Comparison of ENCODE assay signal across 1 cellular context in genomic region chr13:42177189-42177588, GRCh38.
TF ChIP-seq lines count a peak whose summit lies in the region.

No MANE protein-coding gene starts in this region.

TF ChIP-seq in SK-N-SH treated with all-trans-retinoic acid at 6 μM for 48 hours, 23 proteins besides CTCF, POLR2A, EP300 and RAD21 (continued from another document):
- TF ChIP-seq, protein P1, sequence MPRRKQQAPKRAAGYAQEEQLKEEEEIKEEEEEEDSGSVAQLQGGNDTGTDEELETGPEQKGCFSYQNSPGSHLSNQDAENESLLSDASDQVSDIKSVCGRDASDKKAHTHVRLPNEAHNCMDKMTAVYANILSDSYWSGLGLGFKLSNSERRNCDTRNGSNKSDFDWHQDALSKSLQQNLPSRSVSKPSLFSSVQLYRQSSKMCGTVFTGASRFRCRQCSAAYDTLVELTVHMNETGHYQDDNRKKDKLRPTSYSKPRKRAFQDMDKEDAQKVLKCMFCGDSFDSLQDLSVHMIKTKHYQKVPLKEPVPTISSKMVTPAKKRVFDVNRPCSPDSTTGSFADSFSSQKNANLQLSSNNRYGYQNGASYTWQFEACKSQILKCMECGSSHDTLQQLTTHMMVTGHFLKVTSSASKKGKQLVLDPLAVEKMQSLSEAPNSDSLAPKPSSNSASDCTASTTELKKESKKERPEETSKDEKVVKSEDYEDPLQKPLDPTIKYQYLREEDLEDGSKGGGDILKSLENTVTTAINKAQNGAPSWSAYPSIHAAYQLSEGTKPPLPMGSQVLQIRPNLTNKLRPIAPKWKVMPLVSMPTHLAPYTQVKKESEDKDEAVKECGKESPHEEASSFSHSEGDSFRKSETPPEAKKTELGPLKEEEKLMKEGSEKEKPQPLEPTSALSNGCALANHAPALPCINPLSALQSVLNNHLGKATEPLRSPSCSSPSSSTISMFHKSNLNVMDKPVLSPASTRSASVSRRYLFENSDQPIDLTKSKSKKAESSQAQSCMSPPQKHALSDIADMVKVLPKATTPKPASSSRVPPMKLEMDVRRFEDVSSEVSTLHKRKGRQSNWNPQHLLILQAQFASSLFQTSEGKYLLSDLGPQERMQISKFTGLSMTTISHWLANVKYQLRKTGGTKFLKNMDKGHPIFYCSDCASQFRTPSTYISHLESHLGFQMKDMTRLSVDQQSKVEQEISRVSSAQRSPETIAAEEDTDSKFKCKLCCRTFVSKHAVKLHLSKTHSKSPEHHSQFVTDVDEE (CRISPR knock-in tag; IDR thresholded peaks at IDR 0.05), result no peak
- TF ChIP-seq ARNTL (CRISPR knock-in tag; IDR thresholded peaks at IDR 0.05; ENCODE audit: borderline replicate concordance, low read depth), result no peak
- TF ChIP-seq BACH2 (CRISPR knock-in tag; IDR thresholded peaks at IDR 0.05; ENCODE audit: borderline replicate concordance), result no peak
- TF ChIP-seq CSDC2 (CRISPR knock-in tag; IDR thresholded peaks at IDR 0.05), result no peak
- no peak for TF ChIP-seq OSR1 (CRISPR knock-in tag; IDR thresholded peaks at IDR 0.05)
